ENCODE assay signal across 16 cellular contexts in the genomic region with DNA sequence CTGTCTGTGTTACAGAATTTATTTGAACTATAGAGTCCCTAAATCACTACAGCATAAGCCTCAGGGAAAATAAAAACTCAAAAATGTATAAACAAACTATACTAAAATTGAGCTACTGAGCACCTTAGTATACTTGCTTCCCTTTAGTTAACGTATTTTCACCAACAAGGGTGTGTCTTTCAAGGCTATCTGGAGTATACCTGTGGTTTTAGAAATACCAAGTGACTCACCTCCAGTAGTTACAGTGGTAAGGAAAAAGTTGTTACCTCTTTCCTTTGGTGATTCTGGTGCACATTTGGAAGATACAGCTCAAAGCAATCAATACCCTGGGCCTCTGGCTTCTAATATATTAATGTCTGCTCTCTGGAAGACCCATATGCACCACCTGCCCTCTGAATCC.
DNase-seq lines count a peak whose midpoint lies in the region; ATAC-seq and TF ChIP-seq lines count a peak whose summit lies in the region.
"Had no signal": no experiment of that assay in that cellular context is flagged by ENCODE, and none has a peak within 500 bp of the region (broad histone marks: within the 10 kb centered on the region; RNA-seq: fewer than 3 reads in every experiment).

No MANE protein-coding gene starts in this region.

- WGBS in adrenal gland, 4 donors = 91 to 96% (median 94%) methylated on average over 1 of the region's 1 CpG

- H3K36me3 ChIP-seq in adrenal gland (replicated peaks in 1 of 2) = no peaks in the 10 kb centered on the region

- H3K9me3 Mint-ChIP-seq in T-cell = peaks cover 2 to 10% (median 4%) of the 10 kb centered on the region in 3 donors
- peaks cover 7 to 9% of the 10 kb centered on the region in 2 donors for H3K9me3 Mint-ChIP-seq in stimulated activated naive B cell treated with anti-CD40 and anti-IgM and Interleukin-4, amounts not matched to agents 10 μg/mL and 1 μg/mL and 100 μg/mL, for 72 hours

- no peaks in the 10 kb centered on the region for H3K27me3 Mint-ChIP-seq in T-cell
- H3K27me3 Mint-ChIP-seq in stimulated activated naive B cell treated with anti-CD40 and anti-IgM and Interleukin-4, amounts not matched to agents 10 μg/mL and 1 μg/mL and 100 μg/mL, for 72 hours = no peaks in the 10 kb centered on the region
- H3K27me3 Mint-ChIP-seq: activated CD4-positive, alpha-beta T cell treated with anti-CD3 and anti-CD28 coated beads, Interleukin-2, amount 10 ng/mL, durations not matched to agents 24 days and 14 days; stimulated activated naive CD8-positive, alpha-beta T cell treated with anti-CD3 and anti-CD28 coated beads, Interleukin-15, Interleukin-2, amounts not matched to agents 100 ng/mL and 50 ng/mL, for 24 hours had no signal

- peak overlapping the region; percentile 12 to 56 for H3K27ac Mint-ChIP-seq in T-cell
- H3K27ac Mint-ChIP-seq in stimulated activated naive B cell treated with anti-CD40 and anti-IgM and Interleukin-4, amounts not matched to agents 10 μg/mL and 1 μg/mL and 100 μg/mL, for 72 hours = no peak overlapping the region
- H3K27ac Mint-ChIP-seq: activated CD4-positive, alpha-beta T cell treated with anti-CD3 and anti-CD28 coated beads, Interleukin-2, amount 10 ng/mL, durations not matched to agents 24 days and 14 days; activated naive CD4-positive, alpha-beta T cell treated with anti-CD3 and anti-CD28 coated beads for 36 hours; H9; stimulated activated naive CD8-positive, alpha-beta T cell treated with anti-CD3 and anti-CD28 coated beads, Interleukin-15, Interleukin-2, amounts not matched to agents 100 ng/mL and 50 ng/mL, for 24 hours had no signal

- TF ChIP-seq POLR2A in adrenal gland (IDR thresholded peaks at IDR 0.05) = no peak

- intact Hi-C loops in adrenal gland (cut with DNase I) = no loop called here

- peak; percentile 62 for DNase-seq in A172 (ENCODE audit: low spot score)
- DNase-seq in HCEC 1CT = peak; percentile 26
- no peak for DNase-seq in T-cell
- peak; percentile 51 for DNase-seq in glomerular visceral epithelial cell (ENCODE audit: extremely low spot score)
- no peak for DNase-seq in SK-N-DZ (ENCODE audit: low spot score)
- no peak for DNase-seq in adrenal gland
- DNase-seq in stimulated activated naive B cell treated with anti-CD40 and anti-IgM and Interleukin-4, amounts not matched to agents 10 μg/mL and 1 μg/mL and 100 μg/mL, for 72 hours = no peak
- no peak for DNase-seq in stimulated activated naive CD4-positive, alpha-beta T cell (lab: John Stamatoyannopoulos, UW)
- DNase-seq: activated CD4-positive, alpha-beta T cell treated with anti-CD3 and anti-CD28 coated beads, Interleukin-2, amount 10 ng/mL, durations not matched to agents 24 days and 14 days; activated naive CD4-positive, alpha-beta T cell treated with anti-CD3 and anti-CD28 coated beads for 36 hours; DND-41; H9; NCI-H1436; NCI-H82; stimulated activated CD4-positive, alpha-beta T cell treated with anti-CD3 and anti-CD28 coated beads, Interleukin-4, amount 100 ng/mL, for 1 hour had no signal

- no peak overlapping the region for H3K27ac ChIP-seq in adrenal gland

- ATAC-seq in T-cell (replicated peaks in 1 of 4) = peak in 3 of 4 experiments; percentile 64 to 91 (median 87)
- no peak for ATAC-seq in stimulated activated naive B cell treated with anti-CD40 and anti-IgM and Interleukin-4, amounts not matched to agents 10 μg/mL and 1 μg/mL and 100 μg/mL, for 72 hours (replicated peaks)

- peaks cover 29 to 54% of the 10 kb centered on the region in 2 donors for H3K4me1 ChIP-seq in adrenal gland (replicated peaks in 1 of 2)

- H3K4me3 Mint-ChIP-seq in T-cell = no peak overlapping the region
- no peak overlapping the region for H3K4me3 Mint-ChIP-seq in stimulated activated naive B cell treated with anti-CD40 and anti-IgM and Interleukin-4, amounts not matched to agents 10 μg/mL and 1 μg/mL and 100 μg/mL, for 72 hours
- H3K4me3 Mint-ChIP-seq: activated naive CD4-positive, alpha-beta T cell treated with anti-CD3 and anti-CD28 coated beads for 36 hours; H9; stimulated activated naive CD8-positive, alpha-beta T cell treated with anti-CD3 and anti-CD28 coated beads, Interleukin-15, Interleukin-2, amounts not matched to agents 100 ng/mL and 50 ng/mL, for 24 hours had no signal

- H3K4me1 Mint-ChIP-seq in T-cell = peaks cover 24 to 46% (median 44%) of the 10 kb centered on the region in 3 donors
- peaks cover 11 to 16% of the 10 kb centered on the region in 2 donors for H3K4me1 Mint-ChIP-seq in stimulated activated naive B cell treated with anti-CD40 and anti-IgM and Interleukin-4, amounts not matched to agents 10 μg/mL and 1 μg/mL and 100 μg/mL, for 72 hours

- H3K4me3 ChIP-seq in adrenal gland = no peak overlapping the region

- peaks cover 0 to 3% (median 0%) of the 10 kb centered on the region in 3 donors for H3K9me3 ChIP-seq in adrenal gland (replicated peaks in 1 of 3)

- POLR2A ChIA-PET in T-cell (lab: Charles Lee) = interaction anchor here in 1 of 2 donors (0.7 kb wide), 1 partner anchor 88 kb away, joined by 3 read pairs; no protein-coding TSS in a partner anchor

- H3K36me3 Mint-ChIP-seq in T-cell = peaks cover 7% of the 10 kb centered on the region
- H3K36me3 Mint-ChIP-seq in stimulated activated naive B cell treated with anti-CD40 and anti-IgM and Interleukin-4, amounts not matched to agents 10 μg/mL and 1 μg/mL and 100 μg/mL, for 72 hours = peaks cover 0 to 2% of the 10 kb centered on the region in 2 donors

- CTCF ChIA-PET in T-cell (lab: Charles Lee) = interaction anchor here in 1 of 2 donors (1.2 kb wide), 1 partner anchor 28 kb away, joined by 9 read pairs; no protein-coding TSS in a partner anchor

- no peak for TF ChIP-seq CTCF in adrenal gland (IDR thresholded peaks at IDR 0.05)

- H3K27me3 ChIP-seq in adrenal gland = no peaks in the 10 kb centered on the region

Comparison
In these comparisons a context has a peak if more than half of its experiments do, and no peak if none do; other contexts are left out.
1. DNase-seq: peak in A172 (single experiment), HCEC 1CT (single experiment) and glomerular visceral epithelial cell (single experiment); none in T-cell (0 of 34), SK-N-DZ (single experiment), adrenal gland (0 of 7), stimulated activated naive B cell treated with anti-CD40 and anti-IgM and Interleukin-4, amounts not matched to agents 10 μg/mL and 1 μg/mL and 100 μg/mL, for 72 hours (single experiment) and stimulated activated naive CD4-positive, alpha-beta T cell (0 of 6).
2. ATAC-seq: peak in T-cell (3 of 4); none in stimulated activated naive B cell treated with anti-CD40 and anti-IgM and Interleukin-4, amounts not matched to agents 10 μg/mL and 1 μg/mL and 100 μg/mL, for 72 hours (0 of 2).